In genomic region chr4:178273168-178273567, GRCh38 we compare ENCODE assay signal across 27 cellular contexts.
"Had no signal": no experiment of that assay in that cellular context is flagged by ENCODE, and none has a peak within 500 bp of the region (broad histone marks: within the 10 kb centered on the region; RNA-seq: fewer than 3 reads in every experiment).

No MANE protein-coding gene starts in this region.

- H3K4me3 ChIP-seq: stomach, suprapubic skin, testis, thoracic aorta, thyroid gland, tibial artery, tibial nerve, transverse colon, upper lobe of left lung, upper lobe of right lung, uterus, vagina had no signal

- ATAC-seq: stimulated activated effector memory CD8-positive, alpha-beta T cell treated with anti-CD3 and anti-CD28 coated beads, Interleukin-12 subunit alpha, Interleukin-12 subunit beta, amount 100 ng/mL, for 72 hours; stimulated activated memory B cell treated with anti-CD40 and anti-IgM and Interleukin-4, amounts not matched to agents 10 μg/mL and 1 μg/mL and 100 μg/mL, for 72 hours; stimulated activated naive B cell treated with anti-CD40 and anti-IgM and Interleukin-4, amounts not matched to agents 10 μg/mL and 1 μg/mL and 100 μg/mL, for 72 hours; stimulated activated naive CD8-positive, alpha-beta T cell treated with anti-CD3 and anti-CD28 coated beads, Interleukin-15, amount 100 ng/mL, for 72 hours; stimulated activated naive CD8-positive, alpha-beta T cell treated with anti-CD3 and anti-CD28 coated beads, Interleukin-15, Interleukin-2, amounts not matched to agents 100 U/mL and 50 U/mL, for 24 hours; upper lobe of right lung had no signal

- H3K36me3 ChIP-seq: stomach, suprapubic skin, thoracic aorta, thyroid gland, tibial artery, tibial nerve, transverse colon, upper lobe of left lung, upper lobe of right lung, uterus, vagina had no signal

- H3K9me3 ChIP-seq: stomach, testis, thoracic aorta, thyroid gland, tibial artery, tibial nerve, transverse colon, upper lobe of left lung, upper lobe of right lung, uterus, vagina had no signal

- H3K4me1 ChIP-seq: stomach, suprapubic skin, testis, thyroid gland, tibial artery, tibial nerve, transverse colon, upper lobe of left lung, upper lobe of right lung, uterus, vagina had no signal

- H3K27me3 ChIP-seq: stomach, suprapubic skin, testis, thyroid gland, tibial artery, tibial nerve, transverse colon, upper lobe of left lung, upper lobe of right lung, uterus, vagina had no signal

- H3K27ac ChIP-seq: stomach, suprapubic skin, testis, thoracic aorta, thyroid gland, tibial artery, tibial nerve, transverse colon, upper lobe of left lung, upper lobe of right lung, uterus, vagina had no signal

- DNase-seq: stimulated activated CD4-positive, alpha-beta T cell treated with anti-CD3 and anti-CD28 coated beads, Interleukin-2, amount 100 ng/mL, for 48 hours; stimulated activated CD4-positive, alpha-beta T cell treated with anti-CD3 and anti-CD28 coated beads, Interleukin-4, amount 100 ng/mL, for 1 hour; stimulated activated CD4-positive, alpha-beta T cell treated with anti-CD3 and anti-CD28 coated beads, Interleukin-4, amount 100 ng/mL, for 24 hours; stimulated activated CD4-positive, alpha-beta T cell treated with anti-CD3 and anti-CD28 coated beads, Interleukin-4, amount 100 ng/mL, for 4 hours; stimulated activated CD8-positive, alpha-beta memory T cell treated with anti-CD3 and anti-CD28 coated beads, Interleukin-4, amount 100 ng/mL, for 48 hours; stimulated activated naive B cell treated with anti-CD40 and anti-IgM and Interleukin-4, amounts not matched to agents 10 μg/mL and 1 μg/mL and 100 μg/mL, for 72 hours; stimulated activated naive CD4-positive, alpha-beta T cell; stimulated activated naive CD4-positive, alpha-beta T cell treated with Interleukin-2 at 50 U/mL for 16 hours; stimulated activated naive CD8-positive, alpha-beta T cell treated with anti-CD3 and anti-CD28 coated beads, Interleukin-15, amount 100 ng/mL, for 72 hours; stimulated activated naive CD8-positive, alpha-beta T cell treated with anti-CD3 and anti-CD28 coated beads, Interleukin-15, Interleukin-2, amounts not matched to agents 100 U/mL and 50 U/mL, for 24 hours; stomach; substantia nigra; testis; thyroid gland; tibial artery; transverse colon; trophoblast cell; upper lobe of left lung; upper lobe of right lung; uterus had no signal

- FAIRE-seq: urothelium cell line had no signal
